In the genomic region with DNA sequence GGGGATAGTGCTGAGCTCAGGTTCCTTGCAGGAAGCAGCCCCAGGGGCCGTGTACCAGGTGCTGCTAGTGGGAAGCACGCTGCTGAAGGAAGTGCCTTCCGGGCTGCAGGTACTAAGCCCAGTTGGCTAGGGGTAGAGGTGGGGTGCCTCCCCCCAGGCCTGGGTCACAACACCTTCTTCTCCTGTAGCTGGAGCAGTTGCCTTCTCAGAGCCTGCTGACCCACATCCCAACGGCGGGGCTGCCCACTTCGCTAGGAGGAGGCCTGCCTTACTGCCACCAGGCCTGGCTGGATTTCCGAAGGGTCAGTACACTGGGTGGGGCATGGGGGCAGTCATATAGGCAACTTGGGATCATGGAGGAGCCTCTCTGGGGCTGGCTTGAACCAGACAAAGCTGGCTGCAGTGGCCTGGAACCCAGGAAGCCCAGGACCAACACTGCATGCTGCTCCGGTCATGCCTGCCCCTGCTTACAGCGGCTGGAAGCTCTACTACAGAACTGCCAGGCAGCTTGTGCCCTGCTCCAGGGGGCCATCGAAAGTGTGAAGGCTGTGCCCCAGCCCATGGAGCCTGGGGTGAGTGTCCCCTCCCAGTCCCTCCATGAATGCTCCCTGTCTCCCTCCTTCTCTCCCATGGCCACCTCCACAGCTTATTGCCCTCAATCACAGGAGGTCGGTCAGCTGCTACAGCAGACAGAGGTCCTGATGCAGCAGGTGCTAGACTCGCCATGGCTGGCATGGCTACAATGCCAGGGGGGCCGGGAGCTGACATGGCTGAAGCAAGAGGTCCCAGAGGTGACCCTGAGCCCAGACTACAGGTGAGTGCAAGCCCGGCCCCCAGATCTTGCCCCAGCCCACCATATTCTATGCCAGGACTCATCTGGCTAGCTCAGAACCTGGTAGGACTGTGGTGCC, we compare ENCODE assay signal across 29 cellular contexts. TPM values are rescaled to one million over a fixed set of nuclear protein-coding genes. Genes with fewer than 3 reads are reported as not detected.
"Had no signal": no experiment of that assay in that cellular context is flagged by ENCODE, and none has a peak within 500 bp of the region (broad histone marks: within the 10 kb centered on the region; RNA-seq: fewer than 3 reads in every experiment).

No MANE protein-coding gene starts in this region.

- H3K27ac ChIP-seq: SJCRH30, SK-N-MC had no signal

- H3K27ac Mint-ChIP-seq: activated CD4-positive, alpha-beta T cell treated with anti-CD3 and anti-CD28 coated beads, Interleukin-2, amount 10 ng/mL, durations not matched to agents 24 days and 14 days; activated CD8-positive, alpha-beta T cell treated with anti-CD3 and anti-CD28 coated beads for 36 hours; activated naive CD4-positive, alpha-beta T cell treated with anti-CD3 and anti-CD28 coated beads, Interleukin-2, amount 10 ng/mL, durations not matched to agents 7 days and 5 days; activated naive CD8-positive, alpha-beta T cell; activated naive CD8-positive, alpha-beta T cell treated with anti-CD3 and anti-CD28 coated beads, Interleukin-2, amount 50 U/mL, for 24 hours; brain; T-helper 2 cell treated with Interferon-gamma antibody and Interleukin-4, amounts not matched to agents 5 μg/mL and 100 μg/mL, for 36 hours had no signal

- DNase-seq: activated CD4-positive, alpha-beta T cell treated with anti-CD3 and anti-CD28 coated beads, Interleukin-2, amount 10 ng/mL, durations not matched to agents 24 days and 14 days; activated CD4-positive, alpha-beta T cell treated with anti-CD3 and anti-CD28 coated beads, Interleukin-2, amount 50 U/mL, for 4 hours; activated CD8-positive, alpha-beta T cell treated with anti-CD3 and anti-CD28 coated beads for 36 hours; activated effector memory CD4-positive, alpha-beta T cell treated with Interleukin-2 at 50 U/mL for 16 hours; activated naive CD4-positive, alpha-beta T cell treated with anti-CD3 and anti-CD28 coated beads, Interleukin-2, amount 10 ng/mL, durations not matched to agents 7 days and 5 days; activated naive CD8-positive, alpha-beta T cell treated with anti-CD3 and anti-CD28 coated beads, Interleukin-2, amount 50 U/mL, for 24 hours; activated T-cell treated with anti-CD3 and anti-CD28 coated beads, Interleukin-2, amount 50 U/mL, for 1 hour; anterior cingulate cortex; central memory CD4-positive, alpha-beta T cell; NCI-H1048; NCI-H1105 treated with DMSO at 0.1 percent for 48 hours; NCI-H1436; NCI-H1694; NCI-H1930; NCI-H2081 treated with DMSO at 0.1 percent for 48 hours; NCI-H345; NCI-H524 treated with DMSO at 0.1 percent for 48 hours; SHP77; SJCRH30 had no signal

- H3K27me3 Mint-ChIP-seq: activated CD4-positive, alpha-beta T cell treated with anti-CD3 and anti-CD28 coated beads, Interleukin-2, amount 10 ng/mL, durations not matched to agents 24 days and 14 days; activated CD8-positive, alpha-beta T cell treated with anti-CD3 and anti-CD28 coated beads for 36 hours; activated naive CD4-positive, alpha-beta T cell treated with anti-CD3 and anti-CD28 coated beads, Interleukin-2, amount 10 ng/mL, durations not matched to agents 7 days and 5 days; activated naive CD8-positive, alpha-beta T cell; activated naive CD8-positive, alpha-beta T cell treated with anti-CD3 and anti-CD28 coated beads, Interleukin-2, amount 50 U/mL, for 24 hours had no signal

- H3K36me3 ChIP-seq: SJCRH30 had no signal

- H3K4me3 Mint-ChIP-seq: activated CD4-positive, alpha-beta T cell treated with anti-CD3 and anti-CD28 coated beads, Interleukin-2, amount 10 ng/mL, durations not matched to agents 24 days and 14 days; activated CD8-positive, alpha-beta T cell treated with anti-CD3 and anti-CD28 coated beads for 36 hours; activated naive CD4-positive, alpha-beta T cell treated with anti-CD3 and anti-CD28 coated beads, Interleukin-2, amount 10 ng/mL, durations not matched to agents 7 days and 5 days; activated naive CD8-positive, alpha-beta T cell; T-helper 2 cell treated with Interferon-gamma antibody and Interleukin-4, amounts not matched to agents 5 μg/mL and 100 μg/mL, for 36 hours had no signal

- H3K9me3 Mint-ChIP-seq: activated CD4-positive, alpha-beta T cell treated with anti-CD3 and anti-CD28 coated beads, Interleukin-2, amount 10 ng/mL, durations not matched to agents 24 days and 14 days; activated CD8-positive, alpha-beta T cell treated with anti-CD3 and anti-CD28 coated beads for 36 hours; activated naive CD4-positive, alpha-beta T cell treated with anti-CD3 and anti-CD28 coated beads, Interleukin-2, amount 10 ng/mL, durations not matched to agents 7 days and 5 days; activated naive CD8-positive, alpha-beta T cell treated with anti-CD3 and anti-CD28 coated beads, Interleukin-2, amount 50 U/mL, for 24 hours; brain; T-helper 2 cell treated with Interferon-gamma antibody and Interleukin-4, amounts not matched to agents 5 μg/mL and 100 μg/mL, for 36 hours had no signal

- H3K9me3 ChIP-seq: SJCRH30 had no signal

- ATAC-seq: activated CD8-positive, alpha-beta T cell treated with anti-CD3 and anti-CD28 coated beads for 36 hours; activated naive CD8-positive, alpha-beta T cell treated with anti-CD3 and anti-CD28 coated beads, Interleukin-2, amount 50 U/mL, for 24 hours; Panc1 had no signal

- H3K36me3 Mint-ChIP-seq: brain had no signal

- H3K4me3 ChIP-seq: SJCRH30, SK-N-MC had no signal

RNA-seq across cellular contexts. Expression of a gene that starts 2.5 kb away (rescaled TPM):
- total RNA-seq: SJCRH30 had no signal

RNA-seq across cellular contexts. Expression of a gene that starts 44.8 kb away (rescaled TPM):
- total RNA-seq: chondrocyte, MCF 10A, NCI-H460, RPMI7951 had no signal

RNA-seq across cellular contexts. Expression of a gene that starts 44.8 kb away (rescaled TPM):
- total RNA-seq: MCF 10A; NCI-H460; RPMI7951; SJCRH30; T-helper 1 cell treated with Interleukin-12 subunit alpha and Interleukin-12 subunit beta and Interleukin-4 antibody, amounts not matched to agents 30 ng/mL and 1 ng/mL, for 36 hours had no signal
